Comparison of ENCODE assay signal across 9 cellular contexts in the genomic region with DNA sequence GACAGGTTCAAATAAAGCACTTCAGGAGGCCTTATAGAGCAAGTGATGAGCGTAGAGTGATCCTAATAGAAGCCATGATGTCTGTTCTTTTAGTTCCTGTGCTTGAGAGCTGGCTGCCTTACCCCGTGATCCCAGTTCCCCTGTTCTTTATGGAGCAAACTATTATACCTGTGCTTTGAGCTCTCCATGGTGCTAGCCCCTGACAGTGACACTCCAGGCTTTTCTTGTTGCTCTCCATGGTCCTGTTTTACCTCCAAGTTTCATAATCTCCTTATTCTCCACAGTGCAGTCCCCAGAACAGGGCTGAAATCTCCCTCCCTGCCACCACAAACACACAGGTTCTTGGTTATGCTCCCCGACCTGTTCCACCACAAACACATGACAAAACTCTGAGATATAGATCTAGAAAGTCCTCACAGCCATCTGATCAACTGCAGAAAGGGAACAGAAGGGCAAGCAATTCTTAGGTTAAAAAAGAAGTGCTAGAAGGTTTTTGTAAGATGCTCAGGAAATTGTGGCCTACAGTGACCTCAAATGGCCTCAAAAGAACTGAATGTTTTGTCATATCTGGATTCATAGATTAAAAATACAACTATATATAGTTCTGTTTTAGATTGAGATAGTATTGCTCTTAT. TPM values are rescaled to one million over a fixed set of nuclear protein-coding genes. Genes with fewer than 3 reads are reported as not detected.
DNase-seq lines count a peak whose midpoint lies in the region; ATAC-seq and TF ChIP-seq lines count a peak whose summit lies in the region.
"Had no signal": no experiment of that assay in that cellular context is flagged by ENCODE, and none has a peak within 500 bp of the region (broad histone marks: within the 10 kb centered on the region; RNA-seq: fewer than 3 reads in every experiment).

No MANE protein-coding gene starts in this region.

- no peaks in the 10 kb centered on the region for H3K36me3 ChIP-seq in RWPE2 (ENCODE audit: low read depth)

- H3K27me3 ChIP-seq in RWPE2 (ENCODE audit: insufficient read depth, poor library complexity, severe bottlenecking), result peaks cover 22% of the 10 kb centered on the region

- no peak for TF ChIP-seq CTCF in RWPE2 (IDR thresholded peaks at IDR 0.05; ENCODE audit: poor library complexity, severe bottlenecking)
- no peak for TF ChIP-seq CTCF in epithelial cell of proximal tubule (conservative IDR thresholded peaks at IDR 0.05; ENCODE audit: low read depth, low read length)

- DNase-seq in Right ventricle myocardium superior (no peak), cardiac septum (ENCODE audit: low spot score) (no peak), RWPE2 (ENCODE audit: low spot score) (no peak), epithelial cell of proximal tubule (ENCODE audit: low read depth) (peak; percentile 38), renal cortical epithelial cell (ENCODE audit: low read depth) (peak; percentile 72), hypothalamus (lab: John Stamatoyannopoulos, UW) (no peak)
- no peak for DNase-seq in effector CD4-positive, alpha-beta T cell
- DNase-seq: psoas muscle had no signal

- no peak overlapping the region for H3K4me3 ChIP-seq in RWPE2 (ENCODE audit: severe bottlenecking)
- H3K4me3 ChIP-seq in epithelial cell of proximal tubule (ENCODE audit: low read depth, low read length), result no peak overlapping the region
- H3K4me3 ChIP-seq: psoas muscle had no signal

- intact Hi-C loops in Right ventricle myocardium superior (cut with DNase I), result no loop called here
- intact Hi-C loops in cardiac septum (cut with DNase I), result no loop called here

- no peaks in the 10 kb centered on the region for H3K9me3 ChIP-seq in RWPE2 (ENCODE audit: severe bottlenecking)
- H3K9me3 ChIP-seq: psoas muscle had no signal

- H3K4me1 ChIP-seq in RWPE2 (ENCODE audit: insufficient read depth, poor library complexity, severe bottlenecking), result no peaks in the 10 kb centered on the region
- H3K4me1 ChIP-seq: psoas muscle had no signal

- ATAC-seq in Right ventricle myocardium superior (ENCODE audit: poor library complexity) (peak; percentile 52), RWPE2 (ENCODE audit: low read depth) (peak; percentile 87), GM18520 (IDR thresholded peaks at IDR 0.05; ENCODE audit: unreplicated experiment) (no peak)

- no peak overlapping the region for H3K27ac ChIP-seq in RWPE2 (ENCODE audit: poor library complexity, severe bottlenecking)
- H3K27ac ChIP-seq: psoas muscle had no signal

RNA-seq across cellular contexts. Expression of gene CADM3, which starts 6.0 kb away (rescaled TPM):
- 5.3 TPM for total RNA-seq in Right ventricle myocardium superior
- 1.0 TPM for total RNA-seq in cardiac septum
- total RNA-seq in epithelial cell of proximal tubule, result not detected in 2 replicates
- under 0.01 and 0.85 TPM in 2 replicates for total RNA-seq in renal cortical epithelial cell

RNA-seq across cellular contexts. Expression of gene ACKR1, which starts 27.3 kb away (rescaled TPM):
- 8.1 TPM for total RNA-seq in Right ventricle myocardium superior
- 22.5 TPM for total RNA-seq in cardiac septum
- not detected in 2 replicates for total RNA-seq in epithelial cell of proximal tubule
- total RNA-seq in renal cortical epithelial cell, result not detected in 2 replicates

Comparison
In these comparisons a context has a peak if more than half of its experiments do, and no peak if none do; other contexts are left out.
1. DNase-seq: peak in epithelial cell of proximal tubule (single experiment) and renal cortical epithelial cell (single experiment); none in Right ventricle myocardium superior (single experiment), cardiac septum (single experiment), RWPE2 (single experiment), hypothalamus (0 of 51) and effector CD4-positive, alpha-beta T cell (single experiment).